Comparison of ENCODE assay signal across 9 cellular contexts in genomic region chr1:86915737-86916235, GRCh38. TPM values are rescaled to one million over a fixed set of nuclear protein-coding genes. Genes with fewer than 3 reads are reported as not detected.
DNase-seq lines count a peak whose midpoint lies in the region; TF ChIP-seq lines count a peak whose summit lies in the region.
"Had no signal": no experiment of that assay in that cellular context is flagged by ENCODE, and none has a peak within 500 bp of the region (broad histone marks: within the 10 kb centered on the region; RNA-seq: fewer than 3 reads in every experiment).

No MANE protein-coding gene starts in this region.

- POLR2A ChIA-PET in Caco-2 (lab: Charles Lee): interaction anchor here (1.0 kb wide), 2 partner anchors 210 to 212 kb away, joined by 3 read pairs; no protein-coding TSS in a partner anchor

- no peak overlapping the region for H3K23ac ChIP-seq in trophoblast cell (ENCODE audit: low read length)

- H2AFZ ChIP-seq in trophoblast cell (ENCODE audit: insufficient read depth, low read length, poor library complexity): no peak overlapping the region

- H3K9me3 Mint-ChIP-seq in Caco-2 (ENCODE audit: unreplicated experiment): no peaks in the 10 kb centered on the region

- no peak overlapping the region for H3K4ac ChIP-seq in trophoblast cell (ENCODE audit: low read depth, low read length)

- no peak overlapping the region for H2AK5ac ChIP-seq in trophoblast cell (ENCODE audit: low read length)

- intact Hi-C loops in Caco-2 (cut with micrococcal nuclease; ENCODE audit: unreplicated experiment): loop anchor here (1.0 to 10.0 kb wide), 4 partner anchors 50 to 531 kb away; partner anchors contain the start of gene SH3GLB1
- intact Hi-C loops in esophagus squamous epithelium (cut with DNase I): no loop called here

- no peak overlapping the region for H4K91ac ChIP-seq in trophoblast cell (ENCODE audit: low read depth, low read length)

- H3K4me3 ChIP-seq in Caco-2 (ENCODE audit: low read depth, low read length): peak overlapping the region; percentile 81
- H3K4me3 ChIP-seq in esophagus squamous epithelium: peak overlapping the region; percentile 76 to 98 (median 83)
- peak overlapping the region; percentile 83 for H3K4me3 ChIP-seq in trophoblast cell (ENCODE audit: low read depth, low read length)

- peak overlapping the region; percentile 81 for H3K4me2 ChIP-seq in trophoblast cell (ENCODE audit: low read length)

- peaks cover 21% of the 10 kb centered on the region for H3K79me2 ChIP-seq in trophoblast cell (ENCODE audit: control insufficient read depth, insufficient read depth, low read length, poor library complexity)

- H3K4me1 Mint-ChIP-seq in Caco-2 (ENCODE audit: low read depth, unreplicated experiment): peaks cover 9% of the 10 kb centered on the region

- H3K36me3 ChIP-seq in Caco-2 (ENCODE audit: control insufficient read depth, insufficient read depth, low read length): no peaks in the 10 kb centered on the region
- H3K36me3 ChIP-seq in esophagus squamous epithelium: peaks cover 0 to 3% (median 0%) of the 10 kb centered on the region in 3 donors
- no peaks in the 10 kb centered on the region for H3K36me3 ChIP-seq in trophoblast cell (ENCODE audit: control insufficient read depth in 1 of 2, insufficient read depth in 2 of 2, low read length in 2 of 2)

- H3K27ac ChIP-seq in esophagus squamous epithelium: peak overlapping the region; percentile 86 to 92 (median 92)
- no peak overlapping the region for H3K27ac ChIP-seq in trophoblast cell (ENCODE audit: low read depth, low read length)

- no peak for TF ChIP-seq POLR2A in esophagus squamous epithelium (IDR thresholded peaks at IDR 0.05)

- peaks cover 12% of the 10 kb centered on the region for H3K79me1 ChIP-seq in trophoblast cell (ENCODE audit: low read length)

- H3K18ac ChIP-seq in trophoblast cell (ENCODE audit: low read length): no peak overlapping the region

- no peak overlapping the region for H3K14ac ChIP-seq in trophoblast cell (ENCODE audit: low read length)

- H3K27me3 Mint-ChIP-seq in Caco-2 (ENCODE audit: insufficient read depth, unreplicated experiment): no peaks in the 10 kb centered on the region
- H3K27me3 Mint-ChIP-seq: activated CD4-positive, alpha-beta T cell treated with anti-CD3 and anti-CD28 coated beads for 36 hours had no signal

- 3 to 5% methylated on average over 14 of the region's 14 CpGs for WGBS in esophagus squamous epithelium, 2 donors
- no CpG with 5 or more reads among the region's 14 CpGs for WGBS in trophoblast cell (ENCODE audit: extremely low coverage, insufficient coverage, insufficient read length)

- H3K4me1 ChIP-seq in Caco-2 (no peaks in the 10 kb centered on the region; the same call in none of the 2 replicates), esophagus squamous epithelium (peaks cover 5 to 36% (median 16%) of the 10 kb centered on the region in 3 donors), trophoblast cell (ENCODE audit: control insufficient read depth in 1 of 2, insufficient read depth in 2 of 2, low read length in 2 of 2) (peaks cover 3% of the 10 kb centered on the region in 2 experiments)

- H3K27ac Mint-ChIP-seq in Caco-2 (ENCODE audit: unreplicated experiment): no peak overlapping the region
- H3K27ac Mint-ChIP-seq: activated CD4-positive, alpha-beta T cell treated with anti-CD3 and anti-CD28 coated beads for 36 hours had no signal

- H3K27me3 ChIP-seq in Caco-2 (replicated peaks; ENCODE audit: control insufficient read depth, insufficient read depth, low read length): no peaks in the 10 kb centered on the region
- no peaks in the 10 kb centered on the region for H3K27me3 ChIP-seq in esophagus squamous epithelium
- no peaks in the 10 kb centered on the region for H3K27me3 ChIP-seq in trophoblast cell (ENCODE audit: insufficient read depth, low read length)

- H3K36me3 Mint-ChIP-seq in Caco-2 (ENCODE audit: insufficient read depth, unreplicated experiment): peaks cover 19% of the 10 kb centered on the region

- BruUV-seq in Caco-2 (replicated peaks; lab: Mats Ljungman, UMichigan): TSS peak; percentile 17

- no peak overlapping the region for H2BK5ac ChIP-seq in trophoblast cell (ENCODE audit: low read depth, low read length, poor library complexity)

- CTCF ChIA-PET in Caco-2 (lab: Charles Lee): interaction anchor here (0.8 kb wide), 1 partner anchor 212 kb away, joined by 3 read pairs; the partner anchor contains the start of gene SH3GLB1

- no peak overlapping the region for H4K8ac ChIP-seq in trophoblast cell (ENCODE audit: low read depth, low read length)

- TF ChIP-seq CTCF in Caco-2 (IDR thresholded peaks at IDR 0.05; ENCODE audit: insufficient read depth in 1 of 2, low read depth in 1 of 2, low read length in 1 of 2, severe bottlenecking in 1 of 2, unreplicated experiment in 1 of 2) (no peak), esophagus squamous epithelium (IDR thresholded peaks at IDR 0.05) (no peak)

- H3K9me3 ChIP-seq in Caco-2 (no peaks in the 10 kb centered on the region), esophagus squamous epithelium (no peaks in the 10 kb centered on the region), trophoblast cell (ENCODE audit: insufficient read depth, low read depth, low read length) (no peaks in the 10 kb centered on the region)

- H3K9ac ChIP-seq in trophoblast cell (ENCODE audit: low read length): peak overlapping the region; percentile 38

- no peak overlapping the region for H2BK120ac ChIP-seq in trophoblast cell (ENCODE audit: insufficient read depth, low read length, poor library complexity)

- no peak overlapping the region for H2BK12ac ChIP-seq in trophoblast cell (ENCODE audit: low read length)

- no peak overlapping the region for H4K12ac ChIP-seq in trophoblast cell (ENCODE audit: low read depth, low read length)

- no peak overlapping the region for H3K4me3 Mint-ChIP-seq in Caco-2 (ENCODE audit: unreplicated experiment)
- H3K4me3 Mint-ChIP-seq: activated CD4-positive, alpha-beta T cell treated with anti-CD3 and anti-CD28 coated beads for 36 hours had no signal

- DNase-seq in Caco-2 (no peak), NAMALWA (ENCODE audit: low spot score) (peak; percentile 47), esophagus squamous epithelium (lab: John Stamatoyannopoulos, UW) (no peak), trophoblast cell (no peak), NCI-H1694 treated with DMSO at 0.1 percent for 48 hours (lab: John Stamatoyannopoulos, UW) (no peak), RPMI8226 (no peak), KG1 (lab: John Stamatoyannopoulos, UW) (no peak), SIG-M5 treated with dmso at 0.1 percent for 504 hours (lab: John Stamatoyannopoulos, UW; ENCODE audit: unreplicated experiment) (no peak)

RNA-seq across cellular contexts. Expression of gene HS2ST1, which starts 1.4 kb away (rescaled TPM):
- total RNA-seq in Caco-2 (2022) (57.2 and 61.4 TPM in 2 replicates), esophagus squamous epithelium (10 to 100 TPM in 1 of 4 donors, 1 to 10 TPM in 3; 5.3 to 10.5 (median 9.1) TPM)
- 15.2 and 15.5 TPM in 2 replicates for polyA plus RNA-seq in trophoblast cell (2013)

RNA-seq across cellular contexts. Expression of gene SELENOF, which starts 1.9 kb away (rescaled TPM):
- total RNA-seq in Caco-2 (2022) (161 and 166 TPM in 2 replicates), esophagus squamous epithelium (100 to 1,000 TPM in 2 of 4 donors, 10 to 100 TPM in 2; 46.1 to 119 (median 98.0) TPM)
- 136 and 140 TPM in 2 replicates for polyA plus RNA-seq in trophoblast cell (2013)
